In the genomic region with DNA sequence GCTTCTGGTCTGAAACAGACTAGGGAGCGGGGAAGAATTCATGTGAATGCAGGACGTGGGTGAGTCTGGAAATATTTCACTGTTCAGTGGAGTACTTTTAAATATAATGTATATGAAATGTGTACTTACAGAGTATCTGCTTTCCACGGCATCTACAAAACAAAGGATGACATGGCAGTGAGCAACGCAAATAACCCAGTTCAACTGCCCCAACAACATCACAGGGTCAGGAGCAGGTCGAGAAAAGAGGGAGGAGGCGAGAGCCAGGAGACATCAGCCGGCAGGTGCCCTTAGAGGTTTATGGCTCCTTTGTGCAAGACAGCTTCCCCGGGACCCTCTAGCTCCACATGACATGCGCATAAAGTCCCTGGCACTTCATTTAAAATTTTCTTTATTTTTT, we compare ENCODE assay signal across 25 cellular contexts.
DNase-seq lines count a peak whose midpoint lies in the region; ATAC-seq, FAIRE-seq and TF ChIP-seq lines count a peak whose summit lies in the region.
"Had no signal": no experiment of that assay in that cellular context is flagged by ENCODE, and none has a peak within 500 bp of the region (broad histone marks: within the 10 kb centered on the region; RNA-seq: fewer than 3 reads in every experiment).

No MANE protein-coding gene starts in this region.

- H3K27ac ChIP-seq in right cardiac atrium (ENCODE audit: low read length): peak overlapping the region; percentile 97
- peak overlapping the region; percentile 95 for H3K27ac ChIP-seq in endothelial cell of umbilical vein (ENCODE audit: insufficient read depth, low read depth, low read length)
- H3K27ac ChIP-seq in tibial artery: peak overlapping the region in 1 of 2 donors; percentile 54

- H3K9me1 ChIP-seq in endothelial cell of umbilical vein (replicated peaks; ENCODE audit: control insufficient read depth, extremely low read depth, insufficient read depth, low read length): no peaks in the 10 kb centered on the region

- peaks cover 47% of the 10 kb centered on the region for H3K4me1 ChIP-seq in right cardiac atrium (ENCODE audit: control insufficient read depth, insufficient read depth, low read length)
- peaks cover 83% of the 10 kb centered on the region for H3K4me1 ChIP-seq in endothelial cell of umbilical vein (ENCODE audit: control insufficient read depth, extremely low read depth, insufficient read depth, low read length)
- peaks cover 0 to 57% (median 20%) of the 10 kb centered on the region in 4 donors for H3K4me1 ChIP-seq in tibial artery

- 90% methylated on average over 9 of the region's 9 CpGs for WGBS in right cardiac atrium

- no peak for TF ChIP-seq CTCF in endothelial cell of umbilical vein (IDR thresholded peaks at IDR 0.05; ENCODE audit: extremely low read depth in 1 of 2, insufficient read depth in 1 of 2, low read depth in 1 of 2, low read length in 2 of 2)
- TF ChIP-seq CTCF in tibial artery (IDR thresholded peaks at IDR 0.05): no peak

- intact Hi-C loops in right cardiac atrium (cut with DNase I): no loop called here
- intact Hi-C loops in left cardiac atrium (cut with DNase I): no loop called here
- intact Hi-C loops in endothelial cell of umbilical vein (cut with micrococcal nuclease): loop anchor here (5.0 kb wide), 2 partner anchors 48 to 168 kb away; partner anchors contain the start of gene POLG2
- intact Hi-C loops in posterior vena cava (cut with DNase I): no loop called here
- intact Hi-C loops in tibial artery (cut with DNase I; ENCODE audit: low total_unique reads): no loop called here

- H3K27me3 ChIP-seq in right cardiac atrium (ENCODE audit: control insufficient read depth, insufficient read depth) (no peaks in the 10 kb centered on the region), endothelial cell of umbilical vein (ENCODE audit: control insufficient read depth in 2 of 2, insufficient read depth in 2 of 2, low read length in 2 of 2) (no peaks in the 10 kb centered on the region), tibial artery (no peaks in the 10 kb centered on the region)
- H3K27me3 ChIP-seq: suprapubic skin had no signal

- H3K36me3 ChIP-seq in endothelial cell of umbilical vein (ENCODE audit: control insufficient read depth in 2 of 2, extremely low read depth in 1 of 2, insufficient read depth in 2 of 2, low read length in 2 of 2) (peaks cover 0 to 14% of the 10 kb centered on the region in 2 experiments), tibial artery (no peaks in the 10 kb centered on the region)
- H3K36me3 ChIP-seq: suprapubic skin had no signal

- no peak for ATAC-seq in right cardiac atrium
- ATAC-seq in left cardiac atrium: no peak
- ATAC-seq: CD8-positive, alpha-beta T cell; GM23338; mucosa of descending colon; natural killer cell; Panc1; stimulated activated naive B cell treated with anti-CD40 and anti-IgM and Interleukin-4, amounts not matched to agents 10 μg/mL and 1 μg/mL and 100 μg/mL, for 72 hours had no signal

- no peak overlapping the region for H3K4me3 ChIP-seq in right cardiac atrium (ENCODE audit: low read length)
- no peak overlapping the region for H3K4me3 ChIP-seq in endothelial cell of umbilical vein (replicated peaks in 1 of 3; ENCODE audit: insufficient read depth in 1 of 3, low read depth in 1 of 3, low read length in 3 of 3)
- H3K4me3 ChIP-seq in tibial artery: no peak overlapping the region
- H3K4me3 ChIP-seq: GM23338, mucosa of descending colon, suprapubic skin had no signal

- H3K4me2 ChIP-seq in endothelial cell of umbilical vein (ENCODE audit: insufficient read depth, low read length): no peak overlapping the region
- H3K4me2 ChIP-seq: GM23338 had no signal

- no peaks in the 10 kb centered on the region for H4K20me1 ChIP-seq in endothelial cell of umbilical vein (replicated peaks; ENCODE audit: control insufficient read depth, extremely low read depth, insufficient read depth, low read length)

- DNase-seq in right cardiac atrium (peak in 1 of 3 donors; percentile 16), left cardiac atrium (no peak), endothelial cell of umbilical vein (ENCODE audit: low read depth, low spot score) (peak; percentile 37), posterior vena cava (ENCODE audit: low spot score) (peak; percentile 25), tibial artery (no peak), SK-N-DZ (ENCODE audit: low spot score) (no peak)
- DNase-seq in stimulated activated CD4-positive, alpha-beta T cell treated with anti-CD3 and anti-CD28 coated beads, Interleukin-4, amount 100 ng/mL, for 24 hours: no peak
- DNase-seq: ACHN; activated CD4-positive, CD25-positive, alpha-beta regulatory T cell; activated effector memory CD4-positive, alpha-beta T cell treated with anti-CD3 and anti-CD28 coated beads, Interleukin-2, amount 50 U/mL, for 16 hours; activated T-cell treated with anti-CD3 and anti-CD28 coated beads, Interleukin-2, amount 50 U/mL, for 24 hours; CD8-positive, alpha-beta T cell; effector CD4-positive, alpha-beta T cell; kidney; mammary epithelial cell; mucosa of descending colon; natural killer cell; NCI-H1048; NCI-H1694 treated with DMSO at 0.1 percent for 48 hours; NCI-H526; stimulated activated naive B cell treated with anti-CD40 and anti-IgM and Interleukin-4, amounts not matched to agents 10 μg/mL and 1 μg/mL and 100 μg/mL, for 72 hours had no signal

- no peaks in the 10 kb centered on the region for H3K79me2 ChIP-seq in endothelial cell of umbilical vein (ENCODE audit: control insufficient read depth, insufficient read depth, low read length)

- H3K9me3 ChIP-seq in right cardiac atrium (ENCODE audit: control insufficient read depth, low read length) (no peaks in the 10 kb centered on the region), endothelial cell of umbilical vein (replicated peaks; ENCODE audit: control insufficient read depth, insufficient read depth, low read length) (no peaks in the 10 kb centered on the region), tibial artery (no peaks in the 10 kb centered on the region)
- H3K9me3 ChIP-seq: mucosa of descending colon, suprapubic skin had no signal

- peak; percentile 35 for TF ChIP-seq POLR2A in endothelial cell of umbilical vein (IDR thresholded peaks at IDR 0.05; ENCODE audit: low read depth, low read length)

- CTCF ChIA-PET in endothelial cell of umbilical vein (lab: Charles Lee): interaction anchor here (2.2 to 3.8 kb wide), 4 partner anchors 10 to 90 kb away, joined by 9 to 32 read pairs (median 21); no protein-coding TSS in a partner anchor

- H3K9ac ChIP-seq in endothelial cell of umbilical vein (replicated peaks; ENCODE audit: extremely low read depth, insufficient read depth, low read length): peak overlapping the region; percentile 0

- no peak for FAIRE-seq in endothelial cell of umbilical vein (lab: Jason Lieb, UNC)
- FAIRE-seq: colon, kidney had no signal

- POLR2A ChIA-PET in endothelial cell of umbilical vein (lab: Charles Lee): interaction anchor here (1.6 kb wide), 1 partner anchor 15 kb away, joined by 6 read pairs; no protein-coding TSS in a partner anchor

- H2AFZ ChIP-seq in endothelial cell of umbilical vein (ENCODE audit: low read depth, low read length): no peak overlapping the region
- H2AFZ ChIP-seq: GM23338 had no signal

- BruUV-seq in endothelial cell of umbilical vein (replicated peaks; lab: Mats Ljungman, UMichigan): no TSS peak

- dilution Hi-C loops in endothelial cell of umbilical vein (cut with MboI; ENCODE audit: extremely low pct_ligation_motif_present, low sequenced_read_pairs): loop anchor here (10.0 kb wide), 1 partner anchor 65 kb away; the partner anchor contains the start of gene PECAM1

TF ChIP-seq in endothelial cell of umbilical vein, 7 proteins besides CTCF, POLR2A, EP300 and RAD21:
- no peak for TF ChIP-seq JUN (IDR thresholded peaks at IDR 0.05; ENCODE audit: borderline replicate concordance, insufficient read depth, insufficient read length, low read depth)
- no peak for TF ChIP-seq FOS (IDR thresholded peaks at IDR 0.05; ENCODE audit: borderline replicate concordance, insufficient read depth, low read length)
- TF ChIP-seq POLR2AphosphoS5 (IDR thresholded peaks at IDR 0.05; ENCODE audit: insufficient read depth, low read depth, low read length): peak; percentile 26
- no peak for TF ChIP-seq EZH2 (IDR thresholded peaks at IDR 0.05; ENCODE audit: borderline replicate concordance, low read depth, low read length, severe bottlenecking)
- TF ChIP-seq MYC (IDR thresholded peaks at IDR 0.05; ENCODE audit: low read depth, low read length): no peak
- no peak for TF ChIP-seq GATA2 (IDR thresholded peaks at IDR 0.05; ENCODE audit: insufficient read depth, insufficient read length, low read depth, low read length)
- TF ChIP-seq, protein P1, sequence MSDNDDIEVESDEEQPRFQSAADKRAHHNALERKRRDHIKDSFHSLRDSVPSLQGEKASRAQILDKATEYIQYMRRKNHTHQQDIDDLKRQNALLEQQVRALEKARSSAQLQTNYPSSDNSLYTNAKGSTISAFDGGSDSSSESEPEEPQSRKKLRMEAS (IDR thresholded peaks at IDR 0.05; ENCODE audit: insufficient read depth, insufficient read length): no peak

Comparison
In these comparisons a context has a peak if more than half of its experiments do, and no peak if none do; other contexts are left out.
1. DNase-seq: peak in endothelial cell of umbilical vein (single experiment) and posterior vena cava (single experiment); none in left cardiac atrium (single experiment), tibial artery (0 of 2), stimulated activated CD4-positive, alpha-beta T cell treated with anti-CD3 and anti-CD28 coated beads, Interleukin-4, amount 100 ng/mL, for 24 hours (single experiment) and SK-N-DZ (single experiment).